In the genomic region with DNA sequence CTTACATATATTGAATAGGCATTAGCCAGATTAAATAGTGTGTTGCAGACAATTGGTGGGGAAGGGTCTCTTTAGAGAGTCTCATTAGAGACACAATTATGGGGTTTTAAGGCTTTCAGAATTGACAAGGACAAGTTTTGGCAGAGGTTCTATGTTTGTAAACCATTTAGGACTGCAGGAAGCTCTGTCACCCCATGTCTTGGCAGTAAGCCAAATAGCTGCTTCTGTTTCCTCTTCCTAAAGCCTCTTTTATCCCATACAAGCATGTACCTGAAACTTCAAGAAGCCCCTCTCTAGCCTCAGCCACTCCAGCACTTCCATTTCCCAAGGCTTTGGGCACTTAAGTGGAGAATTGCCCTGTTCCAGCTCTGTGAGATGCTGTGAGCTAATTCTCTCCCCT, we compare ENCODE assay signal across 13 cellular contexts. TPM values are rescaled to one million over a fixed set of nuclear protein-coding genes. Genes with fewer than 3 reads are reported as not detected.
DNase-seq lines count a peak whose midpoint lies in the region; ATAC-seq, FAIRE-seq and TF ChIP-seq lines count a peak whose summit lies in the region.
"Had no signal": no experiment of that assay in that cellular context is flagged by ENCODE, and none has a peak within 500 bp of the region (broad histone marks: within the 10 kb centered on the region; RNA-seq: fewer than 3 reads in every experiment).

No MANE protein-coding gene starts in this region.

- H3K36me3 ChIP-seq in thyroid gland = no peaks in the 10 kb centered on the region
- no peaks in the 10 kb centered on the region for H3K36me3 ChIP-seq in small intestine (ENCODE audit: control insufficient read depth in 2 of 2, insufficient read depth in 2 of 2, low read length in 2 of 2)

- H3K9me3 ChIP-seq in T-helper 17 cell (ENCODE audit: control insufficient read depth, low read length, poor library complexity, severe bottlenecking) (no peaks in the 10 kb centered on the region), thyroid gland (no peaks in the 10 kb centered on the region), small intestine (ENCODE audit: control insufficient read depth, low read depth) (no peaks in the 10 kb centered on the region)

- no peak for FAIRE-seq in small intestine (lab: Jason Lieb, UNC)

- no peak for TF ChIP-seq CTCF in thyroid gland (IDR thresholded peaks at IDR 0.05)

- H3K4me1 ChIP-seq in thyroid gland = no peaks in the 10 kb centered on the region
- H3K4me1 ChIP-seq in small intestine (ENCODE audit: control insufficient read depth in 2 of 2, insufficient read depth in 1 of 2, low read depth in 1 of 2, low read length in 1 of 2) = peaks cover 0 to 10% of the 10 kb centered on the region in 2 donors

- H3K36me3 Mint-ChIP-seq in T-helper 17 cell (ENCODE audit: low read depth) = peaks cover 2% of the 10 kb centered on the region

- peaks cover 53% of the 10 kb centered on the region for H3K4me1 Mint-ChIP-seq in T-helper 17 cell
- H3K4me1 Mint-ChIP-seq: H9 had no signal

- ATAC-seq in T-helper 17 cell (no peak), GM21717 (IDR thresholded peaks at IDR 0.05; ENCODE audit: unreplicated experiment) (no peak)

- no peaks in the 10 kb centered on the region for H3K27me3 ChIP-seq in thyroid gland
- H3K27me3 ChIP-seq in small intestine (ENCODE audit: control insufficient read depth in 2 of 2, insufficient read depth in 2 of 2, low read length in 2 of 2) = no peaks in the 10 kb centered on the region

- intact Hi-C loops in thyroid gland (cut with DNase I) = no loop called here

- no peak for TF ChIP-seq POLR2A in thyroid gland (IDR thresholded peaks at IDR 0.05)

- peak overlapping the region; percentile 45 for H3K27ac Mint-ChIP-seq in T-helper 17 cell
- H3K27ac Mint-ChIP-seq: activated T-helper 2 cell treated with anti-CD3 and anti-CD28 coated beads, Interferon-gamma antibody, Interleukin-2, Interleukin-4, amounts not matched to agents 10 μg/mL and 5 μg/mL and 100 μg/mL, durations not matched to agents 14 hours and 24 hours and 36 hours; H9 had no signal

- no peak overlapping the region for H3K4me3 ChIP-seq in thyroid gland (replicated peaks in 1 of 3)
- H3K4me3 ChIP-seq in small intestine (ENCODE audit: low read depth in 1 of 2, low read length in 2 of 2) = no peak overlapping the region

- H3K27ac ChIP-seq in thyroid gland (no peak overlapping the region), small intestine (ENCODE audit: low read depth in 1 of 2, low read length in 1 of 2) (no peak overlapping the region)

- DNase-seq in NCI-H2196 (lab: John Stamatoyannopoulos, UW; ENCODE audit: unreplicated experiment) (peak; percentile 48), NCI-H2196 treated with DMSO at 0.1 percent for 48 hours (lab: John Stamatoyannopoulos, UW; ENCODE audit: unreplicated experiment) (no peak), NCI-H1105 treated with DMSO at 0.1 percent for 48 hours (lab: John Stamatoyannopoulos, UW) (peak; percentile 96), T-helper 17 cell (no peak), midbrain (lab: John Stamatoyannopoulos, UW) (peak; percentile 28), thyroid gland (no peak), small intestine (no peak)
- DNase-seq: effector memory CD4-positive, alpha-beta T cell; H9; islet precursor cell had no signal

- no peak overlapping the region for H3K4me3 Mint-ChIP-seq in T-helper 17 cell
- H3K4me3 Mint-ChIP-seq: H9 had no signal

- H3K27me3 Mint-ChIP-seq in T-helper 17 cell = no peaks in the 10 kb centered on the region

RNA-seq across cellular contexts. Expression of a gene that starts 21.8 kb away (rescaled TPM):
- under 1 TPM; 0.34 to 0.57 TPM for total RNA-seq in T-helper 17 cell
- 1 to 10 TPM in 2 of 4 donors, under 1 TPM in 2; 0.39 to 3.7 (median 0.95) TPM for total RNA-seq in thyroid gland
- under 1 TPM; 0.27 to 0.91 (median 0.67) TPM for polyA plus RNA-seq in small intestine
- total RNA-seq: T-helper 1 cell treated with Interleukin-12 subunit alpha and Interleukin-12 subunit beta and Interleukin-4 antibody, amounts not matched to agents 30 ng/mL and 1 ng/mL, for 36 hours had no signal

Comparison
In these comparisons a context has a peak if more than half of its experiments do, and no peak if none do; other contexts are left out.
1. DNase-seq: peak in NCI-H2196 (single experiment), NCI-H1105 treated with DMSO at 0.1 percent for 48 hours (single experiment) and midbrain (single experiment); none in NCI-H2196 treated with DMSO at 0.1 percent for 48 hours (single experiment), T-helper 17 cell (0 of 3), thyroid gland (0 of 2) and small intestine (single experiment).